24 cellular contexts compared by ENCODE assay signal in genomic region chr15:68303134-68303533, GRCh38. TPM values are rescaled to one million over a fixed set of nuclear protein-coding genes. Genes with fewer than 3 reads are reported as not detected.
DNase-seq lines count a peak whose midpoint lies in the region; ATAC-seq and TF ChIP-seq lines count a peak whose summit lies in the region.
"Had no signal": no experiment of that assay in that cellular context is flagged by ENCODE, and none has a peak within 500 bp of the region (broad histone marks: within the 10 kb centered on the region; RNA-seq: fewer than 3 reads in every experiment).

No MANE protein-coding gene starts in this region.

- H3K36me3 ChIP-seq in HEK293 (ENCODE audit: control insufficient read depth in 2 of 2, insufficient read depth in 1 of 2, low read length in 2 of 2), result no peaks in the 10 kb centered on the region; a peak in 1 of 3 replicates
- no peaks in the 10 kb centered on the region for H3K36me3 ChIP-seq in colonic mucosa
- H3K36me3 ChIP-seq: BE2C, SJSA1 had no signal

- no peak overlapping the region for H3K4me3 Mint-ChIP-seq in osteocyte (ENCODE audit: unreplicated experiment)
- H3K4me3 Mint-ChIP-seq: CD14-positive monocyte; CD8-positive, alpha-beta memory T cell had no signal

- no peak overlapping the region for H3K4me3 ChIP-seq in HEK293 (ENCODE audit: low read depth, low read length)
- no peak overlapping the region for H3K4me3 ChIP-seq in colonic mucosa
- H3K4me3 ChIP-seq: GM12878, MG63, PC-9, SJSA1 had no signal

- no peaks in the 10 kb centered on the region for H3K9me3 Mint-ChIP-seq in osteocyte (ENCODE audit: unreplicated experiment)
- H3K9me3 Mint-ChIP-seq: CD14-positive monocyte; CD8-positive, alpha-beta memory T cell had no signal

- H3K9ac ChIP-seq in colonic mucosa (ENCODE audit: low read depth in 2 of 2, low read length in 2 of 2), result peak overlapping the region in 1 of 2 donors; percentile 5

- H3K36me3 Mint-ChIP-seq in osteocyte (ENCODE audit: unreplicated experiment), result peaks cover 61% of the 10 kb centered on the region

- no peaks in the 10 kb centered on the region for H3K4me1 ChIP-seq in HEK293 (ENCODE audit: control insufficient read depth, insufficient read depth, low read length)
- H3K4me1 ChIP-seq in colonic mucosa, result peaks cover 3% of the 10 kb centered on the region

- no peaks in the 10 kb centered on the region for H3K27me3 ChIP-seq in colonic mucosa
- H3K27me3 ChIP-seq: BE2C, MG63, SJSA1 had no signal

- POLR2A ChIA-PET in HEK293 (lab: Yijun Ruan, JAX), result interaction anchor here (0.7 kb wide), 1 partner anchor 1775 kb away, joined by 3 read pairs; no protein-coding TSS in a partner anchor

- DNase-seq in AG20443 (ENCODE audit: low spot score) (peak; percentile 1), colonic mucosa (peak; percentile 10), osteocyte (ENCODE audit: extremely low spot score, unreplicated experiment) (no peak), posterior cingulate gyrus (no peak), NCI-H2227 treated with DMSO at 0.1 percent for 48 hours (lab: John Stamatoyannopoulos, UW) (no peak)
- DNase-seq: BE2C; CD8-positive, alpha-beta memory T cell; DMS 273 treated with DMSO at 0.1 percent for 48 hours; DMS79; EL; GDM1; GOT3; HCEC 1CT; KG1; MG63; NCI-H2029; NCI-H526 treated with DMSO at 0.1 percent for 48 hours; PC-9; Right ventricle myocardium superior had no signal

- intact Hi-C loops in colonic mucosa (cut with DNase I), result loop anchor here (5.0 kb wide), 1 partner anchor 51 kb away; no protein-coding TSS in a partner anchor
- intact Hi-C loops in posterior cingulate gyrus (cut with DNase I), result no loop called here

- CTCF ChIA-PET in HEK293 (lab: Yijun Ruan, JAX), result interaction anchor here (0.6 to 7.2 kb wide), 7 partner anchors 24 to 248 kb away, joined by 3 to 158 read pairs (median 3); no protein-coding TSS in a partner anchor

- TF ChIP-seq CTCF in HEK293 (tag by site-specific recombination; IDR thresholded peaks at IDR 0.05) (no peak), colonic mucosa (IDR thresholded peaks at IDR 0.05) (no peak), osteocyte (IDR thresholded peaks at IDR 0.05) (no peak)

- peak overlapping the region; percentile 66 for H3K27ac Mint-ChIP-seq in osteocyte (ENCODE audit: unreplicated experiment)
- H3K27ac Mint-ChIP-seq: CD14-positive monocyte had no signal

- H3K9me3 ChIP-seq in HEK293 (ENCODE audit: control insufficient read depth, insufficient read depth, low read depth, low read length), result no peaks in the 10 kb centered on the region
- no peaks in the 10 kb centered on the region for H3K9me3 ChIP-seq in colonic mucosa
- H3K9me3 ChIP-seq: BE2C, MG63, SJSA1 had no signal

- no peak overlapping the region for H3K27ac ChIP-seq in HEK293 (ENCODE audit: extremely low read depth, low read depth, low read length)
- H3K27ac ChIP-seq in colonic mucosa, result no peak overlapping the region
- H3K27ac ChIP-seq: PC-9, SJSA1 had no signal

- no peak for ATAC-seq in GM21576 (IDR thresholded peaks at IDR 0.05; ENCODE audit: unreplicated experiment)
- ATAC-seq: GM12878 had no signal

- H3K4me1 Mint-ChIP-seq in osteocyte (ENCODE audit: unreplicated experiment), result peaks cover 55% of the 10 kb centered on the region

- H3K27me3 Mint-ChIP-seq in osteocyte (ENCODE audit: unreplicated experiment), result no peaks in the 10 kb centered on the region

TF ChIP-seq in HEK293, 187 proteins besides CTCF, POLR2A, EP300 and RAD21:
- TF ChIP-seq ZSCAN4 (tag by site-specific recombination; IDR thresholded peaks at IDR 0.05) (no peak), ZNF768 (tag by site-specific recombination; IDR thresholded peaks at IDR 0.05) (peak; percentile 78; the same call in 1 of the 2 replicates), ZNF558 (tag by site-specific recombination; IDR thresholded peaks at IDR 0.05) (no peak), ZNF211 (tag by site-specific recombination; IDR thresholded peaks at IDR 0.05; ENCODE audit: low read depth) (no peak), ZNF664 (tag by site-specific recombination; IDR thresholded peaks at IDR 0.05) (no peak)

RNA-seq across cellular contexts. Expression of gene FEM1B, which starts 25.6 kb away (rescaled TPM):
- 10 to 100 TPM; 34.4 to 52.4 TPM for total RNA-seq in colonic mucosa
- 71.1 and 71.5 TPM in 2 replicates for total RNA-seq in osteocyte

Comparison
In these comparisons a context has a peak if more than half of its experiments do, and no peak if none do; other contexts are left out.
1. DNase-seq: peak in AG20443 (single experiment) and colonic mucosa (single experiment); none in osteocyte (single experiment), posterior cingulate gyrus (0 of 10) and NCI-H2227 treated with DMSO at 0.1 percent for 48 hours (single experiment).